9 cellular contexts compared by ENCODE assay signal in genomic region chr11:47409440-47410403, GRCh38. TPM values are rescaled to one million over a fixed set of nuclear protein-coding genes. Genes with fewer than 3 reads are reported as not detected.
DNase-seq lines count a peak whose midpoint lies in the region; ATAC-seq and TF ChIP-seq lines count a peak whose summit lies in the region.
"Had no signal": no experiment of that assay in that cellular context is flagged by ENCODE, and none has a peak within 500 bp of the region (broad histone marks: within the 10 kb centered on the region; RNA-seq: fewer than 3 reads in every experiment).

No MANE protein-coding gene starts in this region.

- H3K4me1 ChIP-seq in BLaER1 (peaks cover 59% of the 10 kb centered on the region), duodenal mucosa (ENCODE audit: control insufficient read depth in 1 of 2, insufficient read depth in 2 of 2, low read length in 2 of 2) (peaks cover 24% of the 10 kb centered on the region in 2 donors), neural progenitor cell (no peaks in the 10 kb centered on the region)

- no peak overlapping the region for H2AFZ ChIP-seq in neural progenitor cell (replicated peaks)

- no peaks in the 10 kb centered on the region for H3K79me2 ChIP-seq in neural progenitor cell (ENCODE audit: low read depth)

- DNase-seq in M059J (ENCODE audit: low read depth): peak; percentile 36
- DNase-seq in neural progenitor cell (ENCODE audit: low spot score): peak; percentile 1
- no peak for DNase-seq in mucosa of gallbladder (ENCODE audit: low spot score)
- no peak for DNase-seq in erythroblast (lab: John Stamatoyannopoulos, UW)
- DNase-seq in omental fat pad (ENCODE audit: low spot score): no peak

- peaks cover 2% of the 10 kb centered on the region for H3K27me3 Mint-ChIP-seq in neural progenitor cell (ENCODE audit: insufficient read depth, low read depth)

- H3K9me3 Mint-ChIP-seq in neural progenitor cell: no peaks in the 10 kb centered on the region

- H3F3A ChIP-seq in neural progenitor cell (ENCODE audit: low read depth): peaks cover 16% of the 10 kb centered on the region

- peaks cover 7% of the 10 kb centered on the region for H3K36me3 Mint-ChIP-seq in neural progenitor cell

- peak overlapping the region; percentile 83 for H3K27ac ChIP-seq in BLaER1
- peak overlapping the region; percentile 83 for H3K27ac ChIP-seq in duodenal mucosa (ENCODE audit: low read depth, low read length)
- no peak overlapping the region for H3K27ac ChIP-seq in neural progenitor cell

- peaks cover 25% of the 10 kb centered on the region for H3K4me1 Mint-ChIP-seq in neural progenitor cell

- no peak for ATAC-seq in HG03159 (IDR thresholded peaks at IDR 0.05; ENCODE audit: unreplicated experiment)
- no peak for ATAC-seq in omental fat pad (ENCODE audit: low FRiP score)

- peak overlapping the region; percentile 93 for H3K4me3 Mint-ChIP-seq in neural progenitor cell

- TF ChIP-seq CTCF in neural progenitor cell (IDR thresholded peaks at IDR 0.05) (no peak), omental fat pad (IDR thresholded peaks at IDR 0.05) (no peak)

- peak overlapping the region; percentile 99 for H3K4me2 ChIP-seq in BLaER1
- peak overlapping the region; percentile 97 for H3K4me2 ChIP-seq in neural progenitor cell

- TF ChIP-seq POLR2A in erythroblast (IDR thresholded peaks at IDR 0.05; ENCODE audit: low read length): no peak

- peaks cover 26% of the 10 kb centered on the region for H3K36me3 ChIP-seq in BLaER1
- peaks cover 0 to 17% of the 10 kb centered on the region in 2 donors for H3K36me3 ChIP-seq in duodenal mucosa (ENCODE audit: control insufficient read depth in 1 of 2, insufficient read depth in 2 of 2, low read length in 2 of 2)
- H3K36me3 ChIP-seq in neural progenitor cell: no peaks in the 10 kb centered on the region

- H3K4me3 ChIP-seq in BLaER1 (peak overlapping the region; percentile 76), duodenal mucosa (ENCODE audit: low read depth in 1 of 2, low read length in 2 of 2) (peak overlapping the region; percentile 81 to 84), neural progenitor cell (peak overlapping the region; percentile 90)

- H3K9ac ChIP-seq in BLaER1 (peak overlapping the region; percentile 79), duodenal mucosa (ENCODE audit: low read depth in 1 of 2, low read length in 2 of 2) (peak overlapping the region; percentile 80 to 89), neural progenitor cell (no peak overlapping the region)

- H3K9me3 ChIP-seq in BLaER1 (no peaks in the 10 kb centered on the region), duodenal mucosa (ENCODE audit: control insufficient read depth in 1 of 2, low read length in 2 of 2) (no peaks in the 10 kb centered on the region), neural progenitor cell (ENCODE audit: low read depth) (no peaks in the 10 kb centered on the region)

- H3K27me3 ChIP-seq in BLaER1: no peaks in the 10 kb centered on the region
- H3K27me3 ChIP-seq in duodenal mucosa (ENCODE audit: control insufficient read depth in 1 of 2, insufficient read depth in 2 of 2, low read length in 2 of 2): no peaks in the 10 kb centered on the region
- no peaks in the 10 kb centered on the region for H3K27me3 ChIP-seq in neural progenitor cell

- H3K27ac Mint-ChIP-seq in neural progenitor cell: no peak overlapping the region

- H4K20me1 ChIP-seq in BLaER1 (peaks cover 14% of the 10 kb centered on the region), neural progenitor cell (ENCODE audit: low read depth) (peaks cover 2% of the 10 kb centered on the region)

RNA-seq across cellular contexts. Expression of gene SLC39A13, which starts 1.3 kb away (rescaled TPM):
- total RNA-seq in M059J (2014; rRNA removed; shearing (Covaris generic)): 23.2 and 43.9 TPM in 2 replicates
- total RNA-seq in neural progenitor cell (ENCODE audit: low replicate concordance) (11.3 and 36.4 TPM in 2 replicates), mucosa of gallbladder (58.6 TPM), omental fat pad (10 to 100 TPM; 41.5 to 57.1 (median 50.6) TPM)

RNA-seq across cellular contexts. Expression of gene PSMC3, which starts 16.5 kb away (rescaled TPM):
- 283 and 294 TPM in 2 replicates for total RNA-seq in M059J (2014; rRNA removed; shearing (Covaris generic))
- 126 and 175 TPM in 2 replicates for total RNA-seq in neural progenitor cell (ENCODE audit: low replicate concordance)
- total RNA-seq in mucosa of gallbladder: 80.5 TPM
- total RNA-seq in omental fat pad: 100 to 1,000 TPM in 3 of 4 donors, 10 to 100 TPM in 1; 90.1 to 142 (median 123) TPM

RNA-seq across cellular contexts. Expression of gene SPI1, which starts 31.4 kb away (rescaled TPM):
- not detected in 2 replicates for total RNA-seq in M059J (2014; rRNA removed; shearing (Covaris generic))
- total RNA-seq in neural progenitor cell (ENCODE audit: low replicate concordance) (not detected in 2 replicates), mucosa of gallbladder (35.3 TPM), omental fat pad (10 to 100 TPM; 25.0 to 69.4 (median 48.4) TPM)
- total RNA-seq: activated CD8-positive, alpha-beta memory T cell treated with anti-CD3 and anti-CD28 coated beads for 36 hours had no signal

RNA-seq across cellular contexts. Expression of gene RAPSN, which starts 39.2 kb away (rescaled TPM):
- total RNA-seq in M059J (2014; rRNA removed; shearing (Covaris generic)): not detected in 2 replicates
- total RNA-seq in neural progenitor cell (ENCODE audit: low replicate concordance): not detected in 2 replicates
- total RNA-seq in mucosa of gallbladder: 0.35 TPM
- total RNA-seq in omental fat pad: under 1 TPM in 2 of 4 donors, not detected in 2; 0.24 to 0.37 TPM

RNA-seq across cellular contexts. Expression of gene MYBPC3, which starts 57.2 kb away (rescaled TPM):
- not detected in 2 replicates for total RNA-seq in M059J (2014; rRNA removed; shearing (Covaris generic))
- total RNA-seq in neural progenitor cell (ENCODE audit: low replicate concordance) (0.06 and 0.12 TPM in 2 replicates), mucosa of gallbladder (not detected), omental fat pad (under 1 TPM; 0.19 to 0.79 (median 0.21) TPM)
- total RNA-seq: activated CD8-positive, alpha-beta memory T cell treated with anti-CD3 and anti-CD28 coated beads for 36 hours had no signal

Comparison
In these comparisons a context has a peak if more than half of its experiments do, and no peak if none do; other contexts are left out.
1. DNase-seq: peak in M059J (single experiment) and neural progenitor cell (single experiment); none in mucosa of gallbladder (single experiment), erythroblast (0 of 2) and omental fat pad (single experiment).
2. RNA of gene SPI1, which starts 31.4 kb away (total RNA-seq): 25.0 to 69.4 TPM in omental fat pad and 35.3 TPM in mucosa of gallbladder (single experiment); not detected in M059J and not detected in neural progenitor cell; every median in the first group is over 10 times any median in the second.
3. Peak in every context shown above with its lines, with median percentiles within 50 percentile points of each other: H3K4me3 ChIP-seq.